2 cellular contexts compared by ENCODE assay signal in the genomic region with DNA sequence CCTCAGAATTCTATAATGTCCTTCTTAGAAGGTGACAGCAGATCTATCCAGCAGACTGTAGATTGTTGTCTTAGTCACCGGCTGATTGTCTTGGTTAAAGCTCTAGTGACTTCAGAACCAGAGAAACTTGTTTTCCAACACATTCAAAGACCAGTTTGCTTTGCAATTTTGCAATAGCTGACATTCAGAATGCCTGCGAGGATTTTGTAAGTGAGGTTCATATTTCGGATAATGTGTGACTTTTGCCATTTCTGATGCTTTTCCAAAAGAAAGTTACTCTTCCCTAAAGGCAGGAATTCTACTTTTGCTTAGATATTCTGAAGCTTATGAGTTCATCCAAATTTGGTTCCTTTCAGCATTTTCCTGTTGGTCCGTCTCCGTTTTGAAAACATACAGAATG.
TF ChIP-seq lines count a peak whose summit lies in the region.

No MANE protein-coding gene starts in this region.

TF ChIP-seq in liver, 16 proteins besides CTCF, POLR2A, EP300 and RAD21:
- TF ChIP-seq, protein P1, sequence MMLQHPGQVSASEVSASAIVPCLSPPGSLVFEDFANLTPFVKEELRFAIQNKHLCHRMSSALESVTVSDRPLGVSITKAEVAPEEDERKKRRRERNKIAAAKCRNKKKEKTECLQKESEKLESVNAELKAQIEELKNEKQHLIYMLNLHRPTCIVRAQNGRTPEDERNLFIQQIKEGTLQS (IDR thresholded peaks at IDR 0.05) = no peak

TF ChIP-seq in HepG2, 621 proteins besides CTCF, POLR2A, EP300 and RAD21:
- no peak for TF ChIP-seq PHF21A (CRISPR knock-in tag; IDR thresholded peaks at IDR 0.05)
- no peak for TF ChIP-seq ZNF44 (CRISPR knock-in tag; IDR thresholded peaks at IDR 0.05)
- no peak for TF ChIP-seq ZFP36L1 (CRISPR knock-in tag; IDR thresholded peaks at IDR 0.05)
- no peak for TF ChIP-seq XRCC5 (optimal IDR thresholded peaks at IDR 0.05; ENCODE audit: low read length)
- TF ChIP-seq, protein P2, sequence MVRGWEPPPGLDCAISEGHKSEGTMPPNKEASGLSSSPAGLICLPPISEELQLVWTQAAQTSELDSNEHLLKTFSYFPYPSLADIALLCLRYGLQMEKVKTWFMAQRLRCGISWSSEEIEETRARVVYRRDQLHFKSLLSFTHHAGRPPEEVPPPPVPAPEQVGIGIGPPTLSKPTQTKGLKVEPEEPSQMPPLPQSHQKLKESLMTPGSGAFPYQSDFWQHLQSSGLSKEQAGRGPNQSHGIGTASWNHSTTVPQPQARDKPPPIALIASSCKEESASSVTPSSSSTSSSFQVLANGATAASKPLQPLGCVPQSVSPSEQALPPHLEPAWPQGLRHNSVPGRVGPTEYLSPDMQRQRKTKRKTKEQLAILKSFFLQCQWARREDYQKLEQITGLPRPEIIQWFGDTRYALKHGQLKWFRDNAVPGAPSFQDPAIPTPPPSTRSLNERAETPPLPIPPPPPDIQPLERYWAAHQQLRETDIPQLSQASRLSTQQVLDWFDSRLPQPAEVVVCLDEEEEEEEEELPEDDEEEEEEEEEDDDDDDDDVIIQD (CRISPR knock-in tag; IDR thresholded peaks at IDR 0.05; ENCODE audit: low read depth) = no peak
- TF ChIP-seq SCMH1 (CRISPR knock-in tag; IDR thresholded peaks at IDR 0.05; ENCODE audit: borderline replicate concordance) = no peak
- no peak for TF ChIP-seq ZNF557 (CRISPR knock-in tag; IDR thresholded peaks at IDR 0.05)
- no peak for TF ChIP-seq YEATS2 (CRISPR knock-in tag; IDR thresholded peaks at IDR 0.05; ENCODE audit: borderline replicate concordance)
- TF ChIP-seq, protein P3, sequence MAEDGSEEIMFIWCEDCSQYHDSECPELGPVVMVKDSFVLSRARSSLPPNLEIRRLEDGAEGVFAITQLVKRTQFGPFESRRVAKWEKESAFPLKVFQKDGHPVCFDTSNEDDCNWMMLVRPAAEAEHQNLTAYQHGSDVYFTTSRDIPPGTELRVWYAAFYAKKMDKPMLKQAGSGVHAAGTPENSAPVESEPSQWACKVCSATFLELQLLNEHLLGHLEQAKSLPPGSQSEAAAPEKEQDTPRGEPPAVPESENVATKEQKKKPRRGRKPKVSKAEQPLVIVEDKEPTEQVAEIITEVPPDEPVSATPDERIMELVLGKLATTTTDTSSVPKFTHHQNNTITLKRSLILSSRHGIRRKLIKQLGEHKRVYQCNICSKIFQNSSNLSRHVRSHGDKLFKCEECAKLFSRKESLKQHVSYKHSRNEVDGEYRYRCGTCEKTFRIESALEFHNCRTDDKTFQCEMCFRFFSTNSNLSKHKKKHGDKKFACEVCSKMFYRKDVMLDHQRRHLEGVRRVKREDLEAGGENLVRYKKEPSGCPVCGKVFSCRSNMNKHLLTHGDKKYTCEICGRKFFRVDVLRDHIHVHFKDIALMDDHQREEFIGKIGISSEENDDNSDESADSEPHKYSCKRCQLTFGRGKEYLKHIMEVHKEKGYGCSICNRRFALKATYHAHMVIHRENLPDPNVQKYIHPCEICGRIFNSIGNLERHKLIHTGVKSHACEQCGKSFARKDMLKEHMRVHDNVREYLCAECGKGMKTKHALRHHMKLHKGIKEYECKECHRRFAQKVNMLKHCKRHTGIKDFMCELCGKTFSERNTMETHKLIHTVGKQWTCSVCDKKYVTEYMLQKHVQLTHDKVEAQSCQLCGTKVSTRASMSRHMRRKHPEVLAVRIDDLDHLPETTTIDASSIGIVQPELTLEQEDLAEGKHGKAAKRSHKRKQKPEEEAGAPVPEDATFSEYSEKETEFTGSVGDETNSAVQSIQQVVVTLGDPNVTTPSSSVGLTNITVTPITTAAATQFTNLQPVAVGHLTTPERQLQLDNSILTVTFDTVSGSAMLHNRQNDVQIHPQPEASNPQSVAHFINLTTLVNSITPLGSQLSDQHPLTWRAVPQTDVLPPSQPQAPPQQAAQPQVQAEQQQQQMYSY (CRISPR knock-in tag; IDR thresholded peaks at IDR 0.05) = no peak
- no peak for TF ChIP-seq ZEB1 (IDR thresholded peaks at IDR 0.05; ENCODE audit: insufficient replicate concordance, low read depth)
- TF ChIP-seq ARNT2 (CRISPR knock-in tag; IDR thresholded peaks at IDR 0.05; ENCODE audit: low read depth) = no peak
- no peak for TF ChIP-seq SRSF1 (optimal IDR thresholded peaks at IDR 0.05; ENCODE audit: low read depth, low read length)
- no peak for TF ChIP-seq RELA (CRISPR knock-in tag; IDR thresholded peaks at IDR 0.05)
- TF ChIP-seq ADNP (CRISPR knock-in tag; IDR thresholded peaks at IDR 0.05) = no peak
- TF ChIP-seq ZNF225 (CRISPR knock-in tag; IDR thresholded peaks at IDR 0.05) = no peak
- TF ChIP-seq JUNB (CRISPR knock-in tag; IDR thresholded peaks at IDR 0.05; ENCODE audit: borderline replicate concordance) = no peak
